11 cellular contexts compared by ENCODE assay signal in genomic region chrX:78747471-78747870, GRCh38. TPM values are rescaled to one million over a fixed set of nuclear protein-coding genes. Genes with fewer than 3 reads are reported as not detected.
DNase-seq lines count a peak whose midpoint lies in the region; ATAC-seq, FAIRE-seq and TF ChIP-seq lines count a peak whose summit lies in the region.
"Had no signal": no experiment of that assay in that cellular context is flagged by ENCODE, and none has a peak within 500 bp of the region (broad histone marks: within the 10 kb centered on the region; RNA-seq: fewer than 3 reads in every experiment).

Gene LPAR4, plus strand, starts transcription at chrX:78747720. Its CDS starts 7,150 bp downstream, at chrX:78754870.

- intact Hi-C loops in endothelial cell of umbilical vein (cut with micrococcal nuclease): no loop called here

- H3K36me3 ChIP-seq in MG63: no peaks in the 10 kb centered on the region
- H3K36me3 ChIP-seq in endothelial cell of umbilical vein (ENCODE audit: control insufficient read depth in 2 of 2, extremely low read depth in 1 of 2, insufficient read depth in 2 of 2, low read length in 2 of 2): no peaks in the 10 kb centered on the region
- no peaks in the 10 kb centered on the region for H3K36me3 ChIP-seq in subcutaneous abdominal adipose tissue (ENCODE audit: control insufficient read depth in 5 of 5, insufficient read depth in 5 of 5, low read length in 5 of 5)

- H3K4me3 ChIP-seq in MG63 (peak within 1 kb of the TSS; percentile 28), endothelial cell of umbilical vein (replicated peaks in 1 of 3; ENCODE audit: insufficient read depth in 1 of 3, low read depth in 1 of 3, low read length in 3 of 3) (no peak within 1 kb of the TSS), subcutaneous abdominal adipose tissue (ENCODE audit: low read depth in 1 of 5, low read length in 5 of 5) (peak within 1 kb of the TSS; percentile 14 to 65 (median 51))

- H3K4me1 ChIP-seq in endothelial cell of umbilical vein (ENCODE audit: control insufficient read depth, extremely low read depth, insufficient read depth, low read length): no peaks in the 10 kb centered on the region
- H3K4me1 ChIP-seq in subcutaneous abdominal adipose tissue (ENCODE audit: control insufficient read depth in 5 of 5, insufficient read depth in 5 of 5, low read length in 5 of 5): peaks cover 0 to 3% (median 0%) of the 10 kb centered on the region in 5 donors

- H2AFZ ChIP-seq in endothelial cell of umbilical vein (ENCODE audit: low read depth, low read length): no peak within 1 kb of the TSS

- ATAC-seq in HG03432 (IDR thresholded peaks at IDR 0.05; ENCODE audit: unreplicated experiment) (no peak), GM21529 (IDR thresholded peaks at IDR 0.05; ENCODE audit: unreplicated experiment) (no peak)

- no peaks in the 10 kb centered on the region for H4K20me1 ChIP-seq in endothelial cell of umbilical vein (replicated peaks; ENCODE audit: control insufficient read depth, extremely low read depth, insufficient read depth, low read length)

- H3K9ac ChIP-seq in endothelial cell of umbilical vein (replicated peaks; ENCODE audit: extremely low read depth, insufficient read depth, low read length) (no peak within 1 kb of the TSS), subcutaneous abdominal adipose tissue (ENCODE audit: low read length in 5 of 5) (peak within 1 kb of the TSS in 1 of 5 donors; percentile 39)

- no peak for FAIRE-seq in endothelial cell of umbilical vein (lab: Jason Lieb, UNC)

- BruUV-seq in endothelial cell of umbilical vein (replicated peaks; lab: Mats Ljungman, UMichigan): no TSS peak

- TF ChIP-seq POLR2A in endothelial cell of umbilical vein (IDR thresholded peaks at IDR 0.05; ENCODE audit: low read depth, low read length): no peak

- CTCF ChIA-PET in endothelial cell of umbilical vein (lab: Charles Lee): no interaction called here

- no peaks in the 10 kb centered on the region for H3K79me2 ChIP-seq in endothelial cell of umbilical vein (ENCODE audit: control insufficient read depth, insufficient read depth, low read length)

- dilution Hi-C loops in endothelial cell of umbilical vein (cut with MboI; ENCODE audit: extremely low pct_ligation_motif_present, low sequenced_read_pairs): no loop called here

- peak within 1 kb of the TSS; percentile 12 for H3K4me2 ChIP-seq in endothelial cell of umbilical vein (ENCODE audit: insufficient read depth, low read length)

- DNase-seq in MG63: no peak
- peak; percentile 1 for DNase-seq in endothelial cell of umbilical vein (ENCODE audit: low read depth, low spot score)
- peak; percentile 31 for DNase-seq in medulla oblongata (ENCODE audit: extremely low spot score)
- DNase-seq in OCI-M1 (lab: John Stamatoyannopoulos, UW): no peak
- no peak for DNase-seq in MV-4-11 (lab: John Stamatoyannopoulos, UW)
- DNase-seq: activated CD4-positive, alpha-beta memory T cell treated with anti-CD3 and anti-CD28 coated beads for 36 hours; caudate nucleus had no signal

- H3K9me1 ChIP-seq in endothelial cell of umbilical vein (replicated peaks; ENCODE audit: control insufficient read depth, extremely low read depth, insufficient read depth, low read length): no peaks in the 10 kb centered on the region

- no peak for TF ChIP-seq CTCF in endothelial cell of umbilical vein (IDR thresholded peaks at IDR 0.05; ENCODE audit: extremely low read depth in 1 of 2, insufficient read depth in 1 of 2, low read depth in 1 of 2, low read length in 2 of 2)

- H3K27ac ChIP-seq in endothelial cell of umbilical vein (ENCODE audit: insufficient read depth, low read depth, low read length) (no peak within 1 kb of the TSS), subcutaneous abdominal adipose tissue (ENCODE audit: low read depth, low read length) (no peak within 1 kb of the TSS)

- no peaks in the 10 kb centered on the region for H3K27me3 ChIP-seq in MG63
- no peaks in the 10 kb centered on the region for H3K27me3 ChIP-seq in endothelial cell of umbilical vein (ENCODE audit: control insufficient read depth in 2 of 2, insufficient read depth in 2 of 2, low read length in 2 of 2)
- H3K27me3 ChIP-seq in subcutaneous abdominal adipose tissue (ENCODE audit: control insufficient read depth in 5 of 5, insufficient read depth in 4 of 5, low read length in 5 of 5): peaks cover 3 to 10% (median 6%) of the 10 kb centered on the region in 5 donors

- POLR2A ChIA-PET in endothelial cell of umbilical vein (lab: Charles Lee): no interaction called here

- H3K9me3 ChIP-seq in MG63: no peaks in the 10 kb centered on the region
- H3K9me3 ChIP-seq in endothelial cell of umbilical vein (replicated peaks; ENCODE audit: control insufficient read depth, insufficient read depth, low read length): no peaks in the 10 kb centered on the region
- H3K9me3 ChIP-seq in subcutaneous abdominal adipose tissue (ENCODE audit: control insufficient read depth in 5 of 5, low read length in 5 of 5): no peaks in the 10 kb centered on the region

TF ChIP-seq in endothelial cell of umbilical vein, 7 proteins besides CTCF, POLR2A, EP300 and RAD21:
- TF ChIP-seq MYC (IDR thresholded peaks at IDR 0.05; ENCODE audit: low read depth, low read length) (no peak), GATA2 (IDR thresholded peaks at IDR 0.05; ENCODE audit: insufficient read depth, insufficient read length, low read depth, low read length) (no peak), FOS (IDR thresholded peaks at IDR 0.05; ENCODE audit: borderline replicate concordance, insufficient read depth, low read length) (no peak), MAX (IDR thresholded peaks at IDR 0.05; ENCODE audit: insufficient read depth, insufficient read length) (no peak), POLR2AphosphoS5 (IDR thresholded peaks at IDR 0.05; ENCODE audit: insufficient read depth, low read depth, low read length) (no peak), JUN (IDR thresholded peaks at IDR 0.05; ENCODE audit: borderline replicate concordance, insufficient read depth, insufficient read length, low read depth) (no peak), EZH2 (IDR thresholded peaks at IDR 0.05; ENCODE audit: borderline replicate concordance, low read depth, low read length, severe bottlenecking) (no peak)

RNA-seq across cellular contexts. Expression of gene LPAR4, which starts in this region (rescaled TPM):
- total RNA-seq in MG63 (2014; rRNA removed; shearing (Covaris generic); ENCODE audit: low replicate concordance): not detected in 2 replicates
- 0.49 and 0.72 TPM in 2 replicates for total RNA-seq in endothelial cell of umbilical vein
- polyA plus RNA-seq in endothelial cell of umbilical vein: 0.07 and 0.25 TPM in 2 replicates
- 0.10 and 0.11 TPM in 2 replicates for polyA plus RNA-seq in endothelial cell of umbilical vein (2011; cell fraction: cytosol; rRNA removed)
- polyA plus RNA-seq in endothelial cell of umbilical vein (2011; cell fraction: nucleus; rRNA removed): 0.27 and 0.37 TPM in 2 replicates
- 0.23 TPM in 1 of 2 replicates, not detected in the other for polyA plus RNA-seq in endothelial cell of umbilical vein (2012)
- polyA minus RNA-seq in endothelial cell of umbilical vein: 0.21 and 0.49 TPM in 2 replicates
- not detected for polyA minus RNA-seq in endothelial cell of umbilical vein (2011; cell fraction: cytosol; rRNA and poly(A)+ RNA removed)
- polyA minus RNA-seq in endothelial cell of umbilical vein (2011; cell fraction: nucleus; rRNA and poly(A)+ RNA removed): 0.24 and 0.48 TPM in 2 replicates
- total RNA-seq: activated CD4-positive, alpha-beta memory T cell treated with anti-CD3 and anti-CD28 coated beads for 36 hours; lung microvascular endothelial cell had no signal

Comparison
In these comparisons a context has a peak if more than half of its experiments do, and no peak if none do; other contexts are left out.
1. Peak in DNase-seq and H3K4me2 ChIP-seq in endothelial cell of umbilical vein; RNA of the gene not detected or under 1 TPM.
2. H3K4me3 ChIP-seq: peak in MG63 (single experiment) and subcutaneous abdominal adipose tissue (5 of 5); none in endothelial cell of umbilical vein (0 of 3).